Comparison of ENCODE assay signal across 8 cellular contexts in genomic region chr2:85438291-85439110, GRCh38. TPM values are rescaled to one million over a fixed set of nuclear protein-coding genes. Genes with fewer than 3 reads are reported as not detected.
DNase-seq lines count a peak whose midpoint lies in the region; ATAC-seq and TF ChIP-seq lines count a peak whose summit lies in the region.

No MANE protein-coding gene starts in this region.

- TF ChIP-seq CTCF in GM06990 (IDR thresholded peaks at IDR 0.05; ENCODE audit: insufficient read depth, low read length, poor library complexity, severe bottlenecking) (no peak), mesothelial cell of epicardium (IDR thresholded peaks at IDR 0.05; ENCODE audit: unreplicated experiment) (no peak), upper lobe of left lung (IDR thresholded peaks at IDR 0.05) (no peak)

- peaks cover 31% of the 10 kb centered on the region for H3K4me1 Mint-ChIP-seq in mesothelial cell of epicardium

- DNase-seq in GM06990 (ENCODE audit: extremely low read depth, insufficient read length) (peak; percentile 31), NCI-H1092 (lab: John Stamatoyannopoulos, UW) (peak; percentile 31), caudate nucleus (lab: John Stamatoyannopoulos, UW) (peak in 18 of 61 donors; percentile 29 to 83 (median 60)), mesothelial cell of epicardium (ENCODE audit: low spot score in 2 of 2, unreplicated experiment in 2 of 2) (no peak), upper lobe of left lung (peak; percentile 47 to 81)
- no peak for DNase-seq in effector CD8-positive, alpha-beta T cell (lab: John Stamatoyannopoulos, UW)

- peaks cover 36 to 51% (median 43%) of the 10 kb centered on the region in 4 donors for H3K4me1 ChIP-seq in upper lobe of left lung

- H3K9me3 Mint-ChIP-seq in mesothelial cell of epicardium = no peaks in the 10 kb centered on the region

- H3K4me3 ChIP-seq in GM06990 (replicated peaks; ENCODE audit: low read depth, low read length) (peak overlapping the region; percentile 60), upper lobe of left lung (peak overlapping the region in 3 of 4 donors; percentile 43 to 56 (median 53))

- WGBS in upper lobe of left lung, 2 donors = 63 to 75% methylated on average over 11 to 12 of the region's 16 CpGs

- no peaks in the 10 kb centered on the region for H3K36me3 Mint-ChIP-seq in mesothelial cell of epicardium

- H3K27ac Mint-ChIP-seq in mesothelial cell of epicardium = peak overlapping the region; percentile 97

- no peak for TF ChIP-seq EP300 in upper lobe of left lung (IDR thresholded peaks at IDR 0.05)

- H3K27ac ChIP-seq in caudate nucleus (ENCODE audit: low read depth, low read length) (peak overlapping the region; percentile 98), upper lobe of left lung (peak overlapping the region; percentile 92 to 98 (median 98))

- H3K36me3 ChIP-seq in GM06990 (ENCODE audit: control insufficient read depth, insufficient read depth, low read length) (no peaks in the 10 kb centered on the region), upper lobe of left lung (no peaks in the 10 kb centered on the region)

- peak overlapping the region; percentile 71 for H3K4me3 Mint-ChIP-seq in mesothelial cell of epicardium

- no peaks in the 10 kb centered on the region for H3K9me3 ChIP-seq in upper lobe of left lung

- no peaks in the 10 kb centered on the region for H3K27me3 Mint-ChIP-seq in mesothelial cell of epicardium (ENCODE audit: low read depth)

- H3K27me3 ChIP-seq in GM06990 (replicated peaks; ENCODE audit: control insufficient read depth, insufficient read depth, low read length) (no peaks in the 10 kb centered on the region), upper lobe of left lung (no peaks in the 10 kb centered on the region)

- TF ChIP-seq POLR2A in upper lobe of left lung (IDR thresholded peaks at IDR 0.05) = peak in 1 of 4 donors; percentile 26

- peak in 1 of 2 donors; percentile 24 for ATAC-seq in upper lobe of left lung (ENCODE audit: low FRiP score in 2 of 2)
- ATAC-seq in GM18867 (IDR thresholded peaks at IDR 0.05; ENCODE audit: unreplicated experiment) = no peak
- ATAC-seq in HG03159 (IDR thresholded peaks at IDR 0.05; ENCODE audit: unreplicated experiment) = no peak

RNA-seq across cellular contexts. Expression of gene SH2D6, which starts 20.0 kb away (rescaled TPM):
- total RNA-seq in mesothelial cell of epicardium (0.35 to 0.79 TPM (median 0.38 TPM) in 3 replicates), upper lobe of left lung (under 1 TPM in 1 of 6 donors, not detected in 5; 0.51 TPM)

RNA-seq across cellular contexts. Expression of gene CAPG, which starts 28.3 kb away (rescaled TPM):
- total RNA-seq in mesothelial cell of epicardium (86.3 to 92.4 TPM (median 89.2 TPM) in 3 replicates), upper lobe of left lung (100 to 1,000 TPM; 169 to 611 (median 375) TPM)

Comparison
In these comparisons a context has a peak if more than half of its experiments do, and no peak if none do; other contexts are left out.
1. DNase-seq: peak in GM06990 (single experiment), NCI-H1092 (single experiment) and upper lobe of left lung (2 of 2); none in mesothelial cell of epicardium (0 of 2) and effector CD8-positive, alpha-beta T cell (single experiment).